Comparison of ENCODE assay signal across 14 cellular contexts in genomic region chr1:100362821-100363466, GRCh38. TPM values are rescaled to one million over a fixed set of nuclear protein-coding genes. Genes with fewer than 3 reads are reported as not detected.
A peak's percentile ranks its signal among the peaks of the same experiment; 100 is the strongest.
DNase-seq lines count a peak whose midpoint lies in the region; ATAC-seq and TF ChIP-seq lines count a peak whose summit lies in the region.
"Had no signal": no experiment of that assay in that cellular context is flagged by ENCODE, and none has a peak within 500 bp of the region (broad histone marks: within the 10 kb centered on the region; RNA-seq: fewer than 3 reads in every experiment).

No MANE protein-coding gene starts in this region.

- H3K4me2 ChIP-seq in mesendoderm (ENCODE audit: low read length), result no peak overlapping the region

- H3K56ac ChIP-seq in mesendoderm (ENCODE audit: low read length), result no peak overlapping the region

- H4K5ac ChIP-seq in mesendoderm (ENCODE audit: low read length), result no peak overlapping the region

- H3K9me3 ChIP-seq in Caco-2 (no peaks in the 10 kb centered on the region), heart left ventricle (no peaks in the 10 kb centered on the region)
- H3K9me3 ChIP-seq: SJSA1 had no signal

- H3K79me1 ChIP-seq in mesendoderm (ENCODE audit: low read length), result peaks cover 21% of the 10 kb centered on the region

- H3K18ac ChIP-seq in mesendoderm (ENCODE audit: low read length), result no peak overlapping the region

- H2BK120ac ChIP-seq in mesendoderm (ENCODE audit: low read depth, low read length), result no peak overlapping the region

- peaks cover 8% of the 10 kb centered on the region for H3K4me1 Mint-ChIP-seq in Caco-2 (ENCODE audit: low read depth, unreplicated experiment)
- H3K4me1 Mint-ChIP-seq in WTC11, result peaks cover 37% of the 10 kb centered on the region

- no peaks in the 10 kb centered on the region for H3K9me3 Mint-ChIP-seq in Caco-2 (ENCODE audit: unreplicated experiment)
- H3K9me3 Mint-ChIP-seq in WTC11, result no peaks in the 10 kb centered on the region
- H3K9me3 Mint-ChIP-seq: neural crest cell had no signal

- DNase-seq in Caco-2, result peak; percentile 13 to 60
- DNase-seq in HEK293T (ENCODE audit: extremely low spot score), result peak; percentile 28
- DNase-seq in WTC11 (ENCODE audit: low spot score), result peak; percentile 52
- DNase-seq in mesendoderm, result peak; percentile 84
- no peak for DNase-seq in SKM-1 treated with dmso at 0.1 percent for 144 hours (lab: John Stamatoyannopoulos, UW; ENCODE audit: unreplicated experiment)
- DNase-seq in heart left ventricle, result no peak
- DNase-seq: activated CD8-positive, alpha-beta memory T cell treated with anti-CD3 and anti-CD28 coated beads, Interleukin-2, amount 50 U/mL, for 48 hours; amygdala; cortex of kidney; NCI-H1930 had no signal

- POLR2A ChIA-PET in Caco-2 (lab: Charles Lee), result no interaction called here
- POLR2A ChIA-PET in HEK293T (lab: Yijun Ruan, JAX), result interaction anchor here (0.9 to 1.3 kb wide), 2 partner anchors 10 to 12 kb away, joined by 3 to 5 read pairs; no protein-coding TSS in a partner anchor
- POLR2A ChIA-PET in WTC11 (lab: Charles Lee), result interaction anchor here (4.1 kb wide), 1 partner anchor 10 kb away, joined by 15 read pairs; the partner anchor contains the start of gene CDC14A

- peak overlapping the region; percentile 81 for H4K8ac ChIP-seq in mesendoderm (ENCODE audit: low read depth, low read length)

- no peak for TF ChIP-seq POLR2A in heart left ventricle (IDR thresholded peaks at IDR 0.05)

- H3K27me3 ChIP-seq in Caco-2 (replicated peaks; ENCODE audit: control insufficient read depth, insufficient read depth, low read length) (no peaks in the 10 kb centered on the region), mesendoderm (ENCODE audit: insufficient read depth, low read length, poor library complexity) (no peaks in the 10 kb centered on the region), heart left ventricle (no peaks in the 10 kb centered on the region)
- H3K27me3 ChIP-seq: SJSA1 had no signal

- no peak overlapping the region for H2BK15ac ChIP-seq in mesendoderm (replicated peaks; ENCODE audit: low read depth)

- no peak overlapping the region for H3K4me3 ChIP-seq in Caco-2 (ENCODE audit: low read depth, low read length)
- no peak overlapping the region for H3K4me3 ChIP-seq in mesendoderm (ENCODE audit: low read length)
- no peak overlapping the region for H3K4me3 ChIP-seq in heart left ventricle
- H3K4me3 ChIP-seq: lung, SJSA1 had no signal

- H3K36me3 Mint-ChIP-seq in Caco-2 (ENCODE audit: insufficient read depth, unreplicated experiment) (no peaks in the 10 kb centered on the region), WTC11 (peaks cover 11% of the 10 kb centered on the region; the same call in 1 of the 2 replicates)

- CTCF ChIA-PET in Caco-2 (lab: Charles Lee) (no interaction called here), HEK293T (lab: Yijun Ruan, JAX) (interaction anchor here (0.7 kb wide), 1 partner anchor 8 kb away, joined by 4 read pairs; no protein-coding TSS in a partner anchor), WTC11 (lab: Charles Lee) (interaction anchor here (1.0 to 1.6 kb wide), 3 partner anchors 10 to 96 kb away, joined by 3 to 8 read pairs (median 4); partner anchors contain the start of gene CDC14A)

- no peak overlapping the region for H2AK5ac ChIP-seq in mesendoderm (ENCODE audit: low read length)

- no peak overlapping the region for H3K23ac ChIP-seq in mesendoderm (ENCODE audit: low read length)

- H3K36me3 ChIP-seq in Caco-2 (ENCODE audit: control insufficient read depth, insufficient read depth, low read length), result no peaks in the 10 kb centered on the region
- H3K36me3 ChIP-seq in mesendoderm (ENCODE audit: control insufficient read depth, insufficient read depth, low read length), result no peaks in the 10 kb centered on the region
- H3K36me3 ChIP-seq in heart left ventricle, result peaks cover 0 to 4% (median 0%) of the 10 kb centered on the region in 9 donors
- H3K36me3 ChIP-seq: SJSA1 had no signal

- WGBS in mesendoderm (ENCODE audit: extremely low coverage, insufficient coverage, low lambda C conversion rate), result no CpG with 5 or more reads among the region's 16 CpGs
- WGBS in heart left ventricle, 4 donors, result 95 to 96% (median 96%) methylated on average over 16 of the region's 16 CpGs

- no peak overlapping the region for H3K9ac ChIP-seq in mesendoderm (ENCODE audit: low read length)

- TF ChIP-seq CTCF in Caco-2 (IDR thresholded peaks at IDR 0.05; ENCODE audit: insufficient read depth in 1 of 2, low read depth in 1 of 2, low read length in 1 of 2, severe bottlenecking in 1 of 2, unreplicated experiment in 1 of 2), result no peak
- no peak for TF ChIP-seq CTCF in WTC11 (IDR thresholded peaks at IDR 0.05)
- TF ChIP-seq CTCF in heart left ventricle (IDR thresholded peaks at IDR 0.05), result no peak

- H3K27me3 Mint-ChIP-seq in Caco-2 (ENCODE audit: insufficient read depth, unreplicated experiment) (no peaks in the 10 kb centered on the region), WTC11 (ENCODE audit: low read depth) (no peaks in the 10 kb centered on the region)

- peaks cover 31% of the 10 kb centered on the region for H3K79me2 ChIP-seq in mesendoderm (ENCODE audit: control insufficient read depth, insufficient read depth, low read length)

- H3K27ac Mint-ChIP-seq in Caco-2 (ENCODE audit: unreplicated experiment) (no peak overlapping the region), WTC11 (peak overlapping the region; percentile 63; the same call in 1 of the 2 replicates)

- H3K27ac ChIP-seq in mesendoderm (ENCODE audit: low read depth, low read length), result no peak overlapping the region
- no peak overlapping the region for H3K27ac ChIP-seq in heart left ventricle
- H3K27ac ChIP-seq: SJSA1 had no signal

- H3K4me3 Mint-ChIP-seq in Caco-2 (ENCODE audit: unreplicated experiment) (no peak overlapping the region), WTC11 (no peak overlapping the region)
- H3K4me3 Mint-ChIP-seq: neural crest cell had no signal

- H2BK5ac ChIP-seq in mesendoderm (ENCODE audit: low read length), result no peak overlapping the region

- no peak overlapping the region for H3K4ac ChIP-seq in mesendoderm (ENCODE audit: low read depth, low read length)

- intact Hi-C loops in Caco-2 (cut with micrococcal nuclease; ENCODE audit: unreplicated experiment) (no loop called here), heart left ventricle (cut with DNase I) (no loop called here)

- ATAC-seq in WTC11 (peak; percentile 85), heart left ventricle (no peak), GM21723 (IDR thresholded peaks at IDR 0.05; ENCODE audit: unreplicated experiment) (no peak)

- BruUV-seq in Caco-2 (replicated peaks; lab: Mats Ljungman, UMichigan), result no TSS peak

- H3K4me1 ChIP-seq in Caco-2, result no peaks in the 10 kb centered on the region
- H3K4me1 ChIP-seq in mesendoderm (ENCODE audit: control insufficient read depth, low read depth, low read length), result peaks cover 10% of the 10 kb centered on the region
- H3K4me1 ChIP-seq in heart left ventricle, result peaks cover 6 to 48% (median 22%) of the 10 kb centered on the region in 12 donors
- H3K4me1 ChIP-seq: SJSA1 had no signal

TF ChIP-seq in HEK293T, 16 proteins besides CTCF, POLR2A, EP300 and RAD21 (continues in another document):
- no peak for TF ChIP-seq TARDBP (IDR thresholded peaks at IDR 0.05)
- TF ChIP-seq CTBP1 (IDR thresholded peaks at IDR 0.05; ENCODE audit: borderline replicate concordance), result no peak
- TF ChIP-seq SUZ12 (IDR thresholded peaks at IDR 0.05), result no peak
- TF ChIP-seq HDGF (IDR thresholded peaks at IDR 0.05; ENCODE audit: borderline replicate concordance), result no peak
- TF ChIP-seq PKNOX1 (IDR thresholded peaks at IDR 0.05), result no peak
- TF ChIP-seq ZNF384 (IDR thresholded peaks at IDR 0.05), result no peak
- TF ChIP-seq FOXK2 (IDR thresholded peaks at IDR 0.05), result no peak
- no peak for TF ChIP-seq L3MBTL2 (conservative IDR thresholded peaks at IDR 0.05)
- no peak for TF ChIP-seq NFRKB (IDR thresholded peaks at IDR 0.05)
- TF ChIP-seq ARNT (IDR thresholded peaks at IDR 0.05), result no peak
- no peak for TF ChIP-seq BHLHE40 (IDR thresholded peaks at IDR 0.05; ENCODE audit: borderline replicate concordance)
- TF ChIP-seq SP1 (IDR thresholded peaks at IDR 0.05), result no peak

TF ChIP-seq in WTC11, 78 proteins besides CTCF, POLR2A, EP300 and RAD21:
- TF ChIP-seq HMGXB4 (CRISPR knock-in tag; IDR thresholded peaks at IDR 0.05), result no peak
- no peak for TF ChIP-seq CREM (CRISPR knock-in tag; IDR thresholded peaks at IDR 0.05)
- no peak for TF ChIP-seq TEAD1 (CRISPR knock-in tag; IDR thresholded peaks at IDR 0.05)
- TF ChIP-seq NFATC4 (CRISPR knock-in tag; IDR thresholded peaks at IDR 0.05), result no peak
- no peak for TF ChIP-seq JAZF1 (CRISPR knock-in tag; IDR thresholded peaks at IDR 0.05)
- no peak for TF ChIP-seq HMGA2 (CRISPR knock-in tag; IDR thresholded peaks at IDR 0.05)
- TF ChIP-seq GRHL2 (CRISPR knock-in tag; IDR thresholded peaks at IDR 0.05; ENCODE audit: insufficient replicate concordance, severe bottlenecking), result no peak
- no peak for TF ChIP-seq CREB1 (CRISPR knock-in tag; IDR thresholded peaks at IDR 0.05)
TF ChIP-seq in WTC11: peak in this region for 0.

RNA-seq across cellular contexts. Expression of gene CDC14A, which starts 10.6 kb away (rescaled TPM):
- 7.3 and 7.4 TPM in 2 replicates for total RNA-seq in Caco-2 (2022)
- 8.7 to 11.1 TPM (median 10.3 TPM) in 3 replicates for total RNA-seq in WTC11 (2021)
- 9.7 TPM for polyA plus RNA-seq in mesendoderm (2013, experiment 1 of 2)
- 8.9 TPM for polyA plus RNA-seq in mesendoderm (2013, experiment 2 of 2)
- total RNA-seq in heart left ventricle, result 1 to 10 TPM; 2.2 to 8.8 (median 4.4) TPM
- polyA plus RNA-seq in heart left ventricle, result 1 to 10 TPM; 1.7 to 2.4 TPM

Comparison
In these comparisons a context has a peak if more than half of its experiments do, and no peak if none do; other contexts are left out.
1. DNase-seq: peak in Caco-2 (2 of 2), HEK293T (single experiment), WTC11 (single experiment) and mesendoderm (single experiment); none in SKM-1 treated with dmso at 0.1 percent for 144 hours (single experiment) and heart left ventricle (0 of 5).